In the genomic region with DNA sequence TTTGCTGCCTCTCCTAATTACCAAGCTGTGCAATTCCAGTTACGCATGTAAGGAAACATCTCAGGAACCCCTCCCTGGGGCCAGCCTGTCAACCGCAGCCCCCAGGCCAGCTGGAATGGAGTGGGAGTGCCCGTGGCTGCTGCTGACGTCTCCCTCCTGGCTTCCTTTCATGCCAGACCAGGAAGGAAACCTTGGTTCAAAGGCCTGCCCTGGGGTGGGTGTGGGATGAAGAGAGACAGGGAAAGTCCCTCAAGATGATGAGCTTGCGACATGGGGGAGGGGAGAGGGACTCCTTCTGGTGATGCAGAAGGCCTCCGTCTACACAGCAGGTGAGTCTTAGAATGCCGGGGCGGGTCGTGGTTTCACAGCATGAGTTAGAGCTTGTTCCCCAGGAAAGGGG, we compare ENCODE assay signal across 11 cellular contexts. TPM values are rescaled to one million over a fixed set of nuclear protein-coding genes. Genes with fewer than 3 reads are reported as not detected.
A peak's percentile ranks its signal among the peaks of the same experiment; 100 is the strongest.
DNase-seq lines count a peak whose midpoint lies in the region; ATAC-seq and TF ChIP-seq lines count a peak whose summit lies in the region.
"Had no signal": no experiment of that assay in that cellular context is flagged by ENCODE, and none has a peak within 500 bp of the region (broad histone marks: within the 10 kb centered on the region; RNA-seq: fewer than 3 reads in every experiment).

No MANE protein-coding gene starts in this region.

- H4K5ac ChIP-seq in mesendoderm (ENCODE audit: low read length): no peak overlapping the region

- no peak overlapping the region for H3K18ac ChIP-seq in mesendoderm (ENCODE audit: low read length)

- no peaks in the 10 kb centered on the region for H3K27me3 ChIP-seq in OCI-LY3 (ENCODE audit: low read depth, low read length)
- H3K27me3 ChIP-seq in mesendoderm (ENCODE audit: insufficient read depth, low read length, poor library complexity): no peaks in the 10 kb centered on the region

- H2AFZ ChIP-seq in OCI-LY3 (ENCODE audit: low read depth, low read length): peak overlapping the region; percentile 70

- TF ChIP-seq CTCF in OCI-LY3 (IDR thresholded peaks at IDR 0.05; ENCODE audit: low read depth, low read length): no peak

- H3K79me1 ChIP-seq in mesendoderm (ENCODE audit: low read length): no peaks in the 10 kb centered on the region

- no CpG with 5 or more reads among the region's 9 CpGs for WGBS in mesendoderm (ENCODE audit: extremely low coverage, insufficient coverage, low lambda C conversion rate)

- ATAC-seq in GM19324 (IDR thresholded peaks at IDR 0.05; ENCODE audit: low FRiP score, unreplicated experiment): no peak

- H3K79me2 ChIP-seq in OCI-LY3 (ENCODE audit: low read length) (peaks cover 7% of the 10 kb centered on the region; the same call in 1 of the 2 replicates), mesendoderm (ENCODE audit: control insufficient read depth, insufficient read depth, low read length) (no peaks in the 10 kb centered on the region)

- no peak overlapping the region for H3K56ac ChIP-seq in mesendoderm (ENCODE audit: low read length)

- H3K4me3 ChIP-seq in OCI-LY3 (ENCODE audit: low read length) (peak overlapping the region; percentile 39), mesendoderm (ENCODE audit: low read length) (no peak overlapping the region)

- H3K4me1 ChIP-seq in OCI-LY3 (ENCODE audit: low read length) (peaks cover 89% of the 10 kb centered on the region), mesendoderm (ENCODE audit: control insufficient read depth, low read depth, low read length) (no peaks in the 10 kb centered on the region)

- H3K9ac ChIP-seq in OCI-LY3 (ENCODE audit: low read length) (peak overlapping the region; percentile 27; the same call in 1 of the 2 replicates), mesendoderm (ENCODE audit: low read length) (no peak overlapping the region)

- H2BK120ac ChIP-seq in mesendoderm (ENCODE audit: low read depth, low read length): no peak overlapping the region

- H3K36me3 ChIP-seq in OCI-LY3 (replicated peaks; ENCODE audit: low read depth, low read length): no peaks in the 10 kb centered on the region
- H3K36me3 ChIP-seq in mesendoderm (ENCODE audit: control insufficient read depth, insufficient read depth, low read length): no peaks in the 10 kb centered on the region

- H4K8ac ChIP-seq in mesendoderm (ENCODE audit: low read depth, low read length): no peak overlapping the region

- DNase-seq in ELF-1 (ENCODE audit: low read depth, low spot score) (peak; percentile 93), astrocyte of the hippocampus (ENCODE audit: low read depth, low spot score) (peak; percentile 85), renal cortical epithelial cell (ENCODE audit: low read depth) (peak; percentile 56), 8988T (no peak), COR-L47 (lab: John Stamatoyannopoulos, UW) (no peak), mesendoderm (no peak)
- DNase-seq: central memory CD4-positive, alpha-beta T cell; nucleus accumbens had no signal

- H3K4ac ChIP-seq in mesendoderm (ENCODE audit: low read depth, low read length): no peak overlapping the region

- H4K20me1 ChIP-seq in OCI-LY3 (ENCODE audit: insufficient read depth, low read length): no peaks in the 10 kb centered on the region

- H3K23ac ChIP-seq in mesendoderm (ENCODE audit: low read length): no peak overlapping the region

- no peak overlapping the region for H2BK5ac ChIP-seq in mesendoderm (ENCODE audit: low read length)

- H3K4me2 ChIP-seq in OCI-LY3 (ENCODE audit: low read length) (peak overlapping the region; percentile 81), mesendoderm (ENCODE audit: low read length) (no peak overlapping the region)

- no peak overlapping the region for H2BK15ac ChIP-seq in mesendoderm (replicated peaks; ENCODE audit: low read depth)

- H3K9me3 ChIP-seq in OCI-LY3 (ENCODE audit: insufficient read depth, low read length): no peaks in the 10 kb centered on the region

- H3K27ac ChIP-seq in OCI-LY3 (ENCODE audit: low read length): peak overlapping the region; percentile 30; the same call in 1 of the 2 replicates
- no peak overlapping the region for H3K27ac ChIP-seq in mesendoderm (ENCODE audit: low read depth, low read length)

- H2AK5ac ChIP-seq in mesendoderm (ENCODE audit: low read length): no peak overlapping the region

RNA-seq across cellular contexts. Expression of gene CYP11A1, which starts 11.4 kb away (rescaled TPM):
- total RNA-seq in renal cortical epithelial cell: 0.20 TPM in 1 of 2 replicates, not detected in the other
- polyA plus RNA-seq in mesendoderm (2013, experiment 1 of 2): 2.5 TPM
- polyA plus RNA-seq in mesendoderm (2013, experiment 2 of 2): 2.9 TPM
- total RNA-seq: T-helper 1 cell treated with Interleukin-12 subunit alpha and Interleukin-12 subunit beta and Interleukin-4 antibody, amounts not matched to agents 30 ng/mL and 1 ng/mL, for 36 hours had no signal

RNA-seq across cellular contexts. Expression of gene SEMA7A, which starts 54.9 kb away (rescaled TPM):
- 9.5 and 143 TPM in 2 replicates for total RNA-seq in renal cortical epithelial cell
- 9.6 TPM for polyA plus RNA-seq in mesendoderm (2013, experiment 1 of 2)
- polyA plus RNA-seq in mesendoderm (2013, experiment 2 of 2): 10.6 TPM

Comparison
In these comparisons a context has a peak if more than half of its experiments do, and no peak if none do; other contexts are left out.
1. DNase-seq: peak in ELF-1 (single experiment), astrocyte of the hippocampus (single experiment) and renal cortical epithelial cell (single experiment); none in 8988T (single experiment), COR-L47 (single experiment) and mesendoderm (single experiment).